ENCODE assay signal across 9 cellular contexts in the genomic region with DNA sequence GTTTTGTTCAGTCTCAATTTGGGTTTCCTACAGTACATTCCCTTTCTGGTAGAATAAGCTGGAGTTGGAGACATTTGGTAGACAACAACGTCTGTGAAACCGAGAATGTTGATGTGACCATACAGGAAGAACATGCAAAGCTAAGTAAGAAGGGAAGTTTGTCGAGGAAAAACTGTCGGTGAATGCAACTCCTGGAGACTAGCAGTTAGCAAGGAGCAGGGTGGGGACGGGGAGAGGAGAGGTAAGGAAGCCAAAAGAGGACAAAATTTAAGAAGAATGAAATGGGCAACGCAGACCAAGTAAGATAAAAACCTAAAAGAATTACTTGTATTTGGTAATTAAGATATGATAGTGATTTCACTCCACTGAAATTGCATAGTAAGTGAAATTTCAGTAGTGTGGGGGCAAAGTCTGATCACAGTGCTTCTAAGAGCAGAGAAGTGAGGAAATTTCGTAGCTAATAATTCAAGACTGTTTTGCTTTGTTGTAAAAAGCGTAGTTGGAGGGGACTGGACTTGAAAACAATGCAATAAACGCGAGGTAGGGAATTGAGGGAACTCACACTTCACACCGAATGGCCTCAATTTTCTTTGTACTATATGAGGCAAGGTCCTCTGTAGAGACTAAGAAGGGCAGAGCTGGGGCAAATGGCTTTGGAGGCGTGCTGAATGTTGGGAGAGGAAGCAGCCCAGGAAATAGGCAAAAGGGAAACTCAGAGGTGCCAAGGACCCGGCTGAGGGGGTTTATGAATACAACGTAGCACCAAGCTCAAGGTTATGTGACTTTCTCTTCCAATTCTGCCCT. TPM values are rescaled to one million over a fixed set of nuclear protein-coding genes. Genes with fewer than 3 reads are reported as not detected.
DNase-seq lines count a peak whose midpoint lies in the region; ATAC-seq, FAIRE-seq and TF ChIP-seq lines count a peak whose summit lies in the region.
"Had no signal": no experiment of that assay in that cellular context is flagged by ENCODE, and none has a peak within 500 bp of the region (broad histone marks: within the 10 kb centered on the region; RNA-seq: fewer than 3 reads in every experiment).

No MANE protein-coding gene starts in this region.

- no peak overlapping the region for H3K27ac Mint-ChIP-seq in astrocyte (ENCODE audit: unreplicated experiment)
- H3K27ac Mint-ChIP-seq in stimulated activated memory B cell treated with anti-CD40 and anti-IgM and Interleukin-4, amounts not matched to agents 10 μg/mL and 1 μg/mL and 100 μg/mL, for 72 hours, result peak overlapping the region; percentile 53

- H3K9ac ChIP-seq in astrocyte (ENCODE audit: low read length), result no peak overlapping the region

- peak overlapping the region; percentile 62 for H3K4me3 Mint-ChIP-seq in astrocyte (ENCODE audit: unreplicated experiment)
- peak overlapping the region; percentile 66 for H3K4me3 Mint-ChIP-seq in stimulated activated memory B cell treated with anti-CD40 and anti-IgM and Interleukin-4, amounts not matched to agents 10 μg/mL and 1 μg/mL and 100 μg/mL, for 72 hours

- DNase-seq in astrocyte (ENCODE audit: low read depth) (no peak), left lobe of liver (ENCODE audit: low spot score) (peak; percentile 52), NCI-H1092 treated with DMSO at 0.1 percent for 48 hours (lab: John Stamatoyannopoulos, UW) (no peak), MV-4-11 (lab: John Stamatoyannopoulos, UW) (no peak)
- no peak for DNase-seq in stimulated activated CD4-positive, alpha-beta T cell treated with anti-CD3 and anti-CD28 coated beads, Interleukin-4, amount 100 ng/mL, for 1 hour
- no peak for DNase-seq in effector CD4-positive, alpha-beta T cell
- DNase-seq: NCI-H526 treated with DMSO at 0.1 percent for 48 hours had no signal

- H3K27ac ChIP-seq in astrocyte (ENCODE audit: low read depth, low read length), result no peak overlapping the region

- no peak for TF ChIP-seq CTCF in astrocyte (IDR thresholded peaks at IDR 0.05; ENCODE audit: insufficient read depth, low read depth, low read length)

- peaks cover 8% of the 10 kb centered on the region for H3K4me1 ChIP-seq in astrocyte (ENCODE audit: insufficient read depth, low read length)

- no peaks in the 10 kb centered on the region for H3K4me1 Mint-ChIP-seq in astrocyte (ENCODE audit: low read depth, unreplicated experiment)
- peaks cover 34% of the 10 kb centered on the region for H3K4me1 Mint-ChIP-seq in stimulated activated memory B cell treated with anti-CD40 and anti-IgM and Interleukin-4, amounts not matched to agents 10 μg/mL and 1 μg/mL and 100 μg/mL, for 72 hours

- H3K9me3 Mint-ChIP-seq in astrocyte (ENCODE audit: unreplicated experiment), result peaks cover 7% of the 10 kb centered on the region
- no peaks in the 10 kb centered on the region for H3K9me3 Mint-ChIP-seq in stimulated activated memory B cell treated with anti-CD40 and anti-IgM and Interleukin-4, amounts not matched to agents 10 μg/mL and 1 μg/mL and 100 μg/mL, for 72 hours

- H3K9me3 ChIP-seq in astrocyte (ENCODE audit: insufficient read depth, low read depth, low read length), result no peaks in the 10 kb centered on the region

- no peak for FAIRE-seq in astrocyte (lab: Jason Lieb, UNC)

- H3K27me3 ChIP-seq in astrocyte (ENCODE audit: insufficient read depth, low read length), result peaks cover 16% of the 10 kb centered on the region

- peaks cover 4% of the 10 kb centered on the region for H3K36me3 Mint-ChIP-seq in astrocyte (ENCODE audit: low read depth, unreplicated experiment)
- H3K36me3 Mint-ChIP-seq in stimulated activated memory B cell treated with anti-CD40 and anti-IgM and Interleukin-4, amounts not matched to agents 10 μg/mL and 1 μg/mL and 100 μg/mL, for 72 hours, result no peaks in the 10 kb centered on the region

- peak overlapping the region; percentile 95 for H3K4me2 ChIP-seq in astrocyte (ENCODE audit: low read length)

- ATAC-seq in HG03354 (IDR thresholded peaks at IDR 0.05; ENCODE audit: poor library complexity, severe bottlenecking, unreplicated experiment) (peak; percentile 22), left lobe of liver (peak; percentile 47)
- no peak for ATAC-seq in stimulated activated memory B cell treated with anti-CD40 and anti-IgM and Interleukin-4, amounts not matched to agents 10 μg/mL and 1 μg/mL and 100 μg/mL, for 72 hours

- H2AFZ ChIP-seq in astrocyte (ENCODE audit: low read depth, low read length), result no peak overlapping the region

- H3K36me3 ChIP-seq in astrocyte (ENCODE audit: insufficient read depth, low read length), result no peaks in the 10 kb centered on the region

- H3K79me2 ChIP-seq in astrocyte (ENCODE audit: insufficient read depth, low read length), result no peaks in the 10 kb centered on the region

- H4K20me1 ChIP-seq in astrocyte (ENCODE audit: insufficient read depth, low read length), result no peaks in the 10 kb centered on the region

- H3K27me3 Mint-ChIP-seq in astrocyte (ENCODE audit: low read depth, unreplicated experiment), result peaks cover 40% of the 10 kb centered on the region
- peaks cover 59% of the 10 kb centered on the region for H3K27me3 Mint-ChIP-seq in stimulated activated memory B cell treated with anti-CD40 and anti-IgM and Interleukin-4, amounts not matched to agents 10 μg/mL and 1 μg/mL and 100 μg/mL, for 72 hours

- H3K4me3 ChIP-seq in astrocyte (ENCODE audit: insufficient read depth, low read depth, low read length), result no peak overlapping the region

RNA-seq across cellular contexts. Expression of a gene that starts 0.8 kb away (rescaled TPM):
- total RNA-seq in astrocyte (not detected in 2 replicates), left lobe of liver (9.0 TPM)

RNA-seq across cellular contexts. Expression of a gene that starts 40.3 kb away (rescaled TPM):
- 57.9 and 58.6 TPM in 2 replicates for total RNA-seq in astrocyte
- 7.3 TPM for total RNA-seq in left lobe of liver
